18 cellular contexts compared by ENCODE assay signal in the genomic region with DNA sequence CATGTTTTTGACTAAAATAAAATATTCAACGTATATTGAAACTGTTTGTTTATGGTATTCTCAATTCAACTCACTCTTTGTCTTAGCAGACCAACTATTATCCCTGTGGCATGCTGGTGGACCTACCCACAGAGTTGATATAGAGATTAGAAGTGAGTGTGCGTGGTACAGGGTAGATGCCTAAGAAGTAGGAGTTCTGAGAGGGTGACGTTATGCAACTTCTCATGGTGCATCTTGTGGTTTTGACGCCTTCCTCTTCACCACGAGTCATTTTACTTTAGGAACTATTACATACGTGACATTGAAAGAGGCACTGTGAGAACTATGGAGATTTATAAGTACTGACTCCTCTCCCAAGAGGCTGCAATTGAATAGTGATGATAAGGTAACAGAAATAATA. TPM values are rescaled to one million over a fixed set of nuclear protein-coding genes. Genes with fewer than 3 reads are reported as not detected.
A peak's percentile ranks its signal among the peaks of the same experiment; 100 is the strongest.
DNase-seq lines count a peak whose midpoint lies in the region; ATAC-seq, FAIRE-seq and TF ChIP-seq lines count a peak whose summit lies in the region.
"Had no signal": no experiment of that assay in that cellular context is flagged by ENCODE, and none has a peak within 500 bp of the region (broad histone marks: within the 10 kb centered on the region; RNA-seq: fewer than 3 reads in every experiment).

No MANE protein-coding gene starts in this region.

- peaks cover 0 to 2% of the 10 kb centered on the region in 2 donors for H3K36me3 Mint-ChIP-seq in CD14-positive monocyte
- no peaks in the 10 kb centered on the region for H3K36me3 Mint-ChIP-seq in effector memory CD8-positive, alpha-beta T cell (ENCODE audit: insufficient read depth)
- H3K36me3 Mint-ChIP-seq: natural killer cell treated with Interleukin-12 subunit alpha and Interleukin-12 subunit beta and Interleukin-15 and Interleukin-18, amount 100 ng/mL, for 72 hours had no signal

- H3K27ac Mint-ChIP-seq in CD14-positive monocyte: peak overlapping the region in 6 of 7 donors; percentile 14 to 70 (median 38)
- no peak overlapping the region for H3K27ac Mint-ChIP-seq in effector memory CD8-positive, alpha-beta T cell
- H3K27ac Mint-ChIP-seq: B cell; natural killer cell treated with Interleukin-12 subunit alpha and Interleukin-12 subunit beta and Interleukin-15 and Interleukin-18, amount 100 ng/mL, for 72 hours had no signal

- ATAC-seq in effector memory CD8-positive, alpha-beta T cell (replicated peaks): peak; percentile 47
- ATAC-seq in foreskin keratinocyte: no peak
- ATAC-seq: Right ventricle myocardium inferior had no signal

- intact Hi-C loops in CD14-positive monocyte (cut with micrococcal nuclease): no loop called here

- peaks cover 28% of the 10 kb centered on the region for H3K4me1 Mint-ChIP-seq in CD14-positive monocyte
- H3K4me1 Mint-ChIP-seq in effector memory CD8-positive, alpha-beta T cell (ENCODE audit: low read depth in 2 of 2): peaks cover 0 to 3% of the 10 kb centered on the region in 2 donors
- H3K4me1 Mint-ChIP-seq: B cell had no signal

- H3K9me3 Mint-ChIP-seq in CD14-positive monocyte: peaks cover 0 to 4% (median 1%) of the 10 kb centered on the region in 7 donors
- H3K9me3 Mint-ChIP-seq in effector memory CD8-positive, alpha-beta T cell: no peaks in the 10 kb centered on the region
- H3K9me3 Mint-ChIP-seq: natural killer cell treated with Interleukin-12 subunit alpha and Interleukin-12 subunit beta and Interleukin-15 and Interleukin-18, amount 100 ng/mL, for 72 hours had no signal

- H3K4me1 ChIP-seq in foreskin keratinocyte: no peaks in the 10 kb centered on the region

- no peak overlapping the region for H3K27ac ChIP-seq in foreskin keratinocyte
- H3K27ac ChIP-seq: hepatocyte, skin epidermis, tibial artery had no signal

- peak; percentile 54 for FAIRE-seq in GM12891 (lab: Jason Lieb, UNC)

- no peak for TF ChIP-seq POLR2A in GM12891 (IDR thresholded peaks at IDR 0.05; ENCODE audit: low read depth, low read length)

- no peaks in the 10 kb centered on the region for H3K27me3 ChIP-seq in foreskin keratinocyte
- H3K27me3 ChIP-seq: hepatocyte, tibial artery had no signal

- TF ChIP-seq CTCF in CD14-positive monocyte (IDR thresholded peaks at IDR 0.05) (no peak), foreskin keratinocyte (conservative IDR thresholded peaks at IDR 0.05) (no peak)

- DNase-seq in CD14-positive monocyte (ENCODE audit: low spot score): no peak
- no peak for DNase-seq in GM12891 (ENCODE audit: insufficient read length, low spot score)
- DNase-seq in NOMO-1 treated with DMSO at 0.1 percent for 48 hours (lab: John Stamatoyannopoulos, UW; ENCODE audit: unreplicated experiment): peak; percentile 92
- DNase-seq in effector memory CD8-positive, alpha-beta T cell: no peak
- DNase-seq in foreskin keratinocyte: no peak
- DNase-seq in stimulated activated CD8-positive, alpha-beta memory T cell treated with anti-CD3 and anti-CD28 coated beads, Interleukin-4, amount 100 ng/mL, for 48 hours: no peak
- no peak for DNase-seq in NCI-H2029 (lab: John Stamatoyannopoulos, UW)
- DNase-seq in HuH-7.5 (ENCODE audit: low spot score): no peak
- DNase-seq: DMS 273 treated with DMSO at 0.1 percent for 48 hours, GOT3, kidney, NCI-H1436, tibial artery had no signal

- peak overlapping the region in 1 of 2 donors; percentile 21 for H3K4me3 Mint-ChIP-seq in CD14-positive monocyte
- H3K4me3 Mint-ChIP-seq in effector memory CD8-positive, alpha-beta T cell: no peak overlapping the region
- H3K4me3 Mint-ChIP-seq: B cell; natural killer cell treated with Interleukin-12 subunit alpha and Interleukin-12 subunit beta and Interleukin-15 and Interleukin-18, amount 100 ng/mL, for 72 hours had no signal

- peaks cover 0 to 3% (median 1%) of the 10 kb centered on the region in 3 donors for H3K27me3 Mint-ChIP-seq in CD14-positive monocyte (ENCODE audit: low read depth in 3 of 3)
- H3K27me3 Mint-ChIP-seq in effector memory CD8-positive, alpha-beta T cell: peaks cover 30 to 32% of the 10 kb centered on the region in 2 donors

TF ChIP-seq in GM12891, 5 proteins besides CTCF, POLR2A, EP300 and RAD21:
- no peak for TF ChIP-seq POLR2AphosphoS5 (IDR thresholded peaks at IDR 0.05; ENCODE audit: low read depth, low read length)
- TF ChIP-seq TAF1 (IDR thresholded peaks at IDR 0.05; ENCODE audit: low read depth, low read length): no peak
- TF ChIP-seq SPI1 (IDR thresholded peaks at IDR 0.05; ENCODE audit: low read depth, low read length): no peak
- TF ChIP-seq POU2F2 (IDR thresholded peaks at IDR 0.05; ENCODE audit: low read depth, low read length): no peak
- TF ChIP-seq PAX5 (IDR thresholded peaks at IDR 0.05; ENCODE audit: insufficient read depth, low read length, severe bottlenecking): no peak
TF ChIP-seq in GM12891: peak in this region for 0.

RNA-seq across cellular contexts. Expression of gene NAPG, which starts 26.6 kb away (rescaled TPM):
- 10 to 100 TPM; 15.9 to 17.5 TPM for polyA plus RNA-seq in CD14-positive monocyte
- 17.3 TPM for polyA plus RNA-seq in GM12891 (2012; ENCODE audit: low read depth, missing spikeins)
- total RNA-seq in foreskin keratinocyte: 28.3 and 28.6 TPM in 2 replicates
- 9.5 and 11.1 TPM in 2 replicates for polyA plus RNA-seq in foreskin keratinocyte

RNA-seq across cellular contexts. Expression of gene APCDD1, which starts 44.8 kb away (rescaled TPM):
- polyA plus RNA-seq in CD14-positive monocyte (1 to 10 TPM; 1.2 to 4.8 TPM), foreskin keratinocyte (2.0 and 4.8 TPM in 2 replicates)
- not detected for polyA plus RNA-seq in GM12891 (2012; ENCODE audit: low read depth, missing spikeins)
- total RNA-seq in foreskin keratinocyte: 2.8 and 5.6 TPM in 2 replicates
- total RNA-seq: natural killer cell treated with Interleukin-12 subunit alpha and Interleukin-12 subunit beta and Interleukin-15 and Interleukin-18, amount 100 ng/mL, for 72 hours had no signal

Comparison
In these comparisons a context has a peak if more than half of its experiments do, and no peak if none do; other contexts are left out.
1. H3K27ac Mint-ChIP-seq: peak in CD14-positive monocyte (6 of 7); none in effector memory CD8-positive, alpha-beta T cell (0 of 2).